In genomic region chr12:93122089-93122488, GRCh38 we compare ENCODE assay signal across 12 cellular contexts.
DNase-seq lines count a peak whose midpoint lies in the region; ATAC-seq and TF ChIP-seq lines count a peak whose summit lies in the region.
"Had no signal": no experiment of that assay in that cellular context is flagged by ENCODE, and none has a peak within 500 bp of the region (broad histone marks: within the 10 kb centered on the region; RNA-seq: fewer than 3 reads in every experiment).

No MANE protein-coding gene starts in this region.

- no peaks in the 10 kb centered on the region for H3K27me3 ChIP-seq in RWPE2 (ENCODE audit: insufficient read depth, poor library complexity, severe bottlenecking)
- no peaks in the 10 kb centered on the region for H3K27me3 ChIP-seq in osteoblast (ENCODE audit: insufficient read depth, low read length)

- peaks cover 29% of the 10 kb centered on the region for H3K4me1 ChIP-seq in RWPE2 (ENCODE audit: insufficient read depth, poor library complexity, severe bottlenecking)
- peaks cover 25% of the 10 kb centered on the region for H3K4me1 ChIP-seq in osteoblast (ENCODE audit: insufficient read depth, low read length)

- H3K36me3 ChIP-seq in RWPE2 (ENCODE audit: low read depth) (no peaks in the 10 kb centered on the region), osteoblast (ENCODE audit: insufficient read depth, low read length) (no peaks in the 10 kb centered on the region)

- ATAC-seq in RWPE2 (ENCODE audit: low read depth) (peak; percentile 74), GM21390 (IDR thresholded peaks at IDR 0.05; ENCODE audit: unreplicated experiment) (no peak)

- no peak for TF ChIP-seq CTCF in RWPE2 (IDR thresholded peaks at IDR 0.05; ENCODE audit: poor library complexity, severe bottlenecking)
- no peak for TF ChIP-seq CTCF in fibroblast of mammary gland (conservative IDR thresholded peaks at IDR 0.05; ENCODE audit: control insufficient read depth, insufficient read depth, low read depth, low read length)
- TF ChIP-seq CTCF in osteoblast (IDR thresholded peaks at IDR 0.05; ENCODE audit: extremely low read depth, low read depth, low read length) = no peak

- H3K79me2 ChIP-seq in osteoblast (ENCODE audit: insufficient read depth, low read length) = no peaks in the 10 kb centered on the region

- DNase-seq in GM04503 (ENCODE audit: low read depth) (peak; percentile 47), RWPE2 (ENCODE audit: low spot score) (no peak), fibroblast of mammary gland (ENCODE audit: low read depth) (peak; percentile 97), osteoblast (ENCODE audit: insufficient read length, low spot score, missing footprints) (peak; percentile 90), GM19238 (ENCODE audit: insufficient read length, low spot score) (no peak), NCI-H187 treated with DMSO at 0.1 percent for 48 hours (lab: John Stamatoyannopoulos, UW) (no peak), NCI-H82 treated with DMSO at 0.1 percent for 48 hours (lab: John Stamatoyannopoulos, UW; ENCODE audit: unreplicated experiment) (no peak)
- DNase-seq: activated CD4-positive, alpha-beta T cell treated with anti-CD3 and anti-CD28 coated beads, Interleukin-2, amount 10 ng/mL, durations not matched to agents 7 days and 5 days; activated gamma-delta T cell treated with Interleukin-2 at 50 U/mL for 16 hours; cortex of kidney; MM.1S had no signal

- no peaks in the 10 kb centered on the region for H3K9me3 ChIP-seq in RWPE2 (ENCODE audit: severe bottlenecking)
- no peaks in the 10 kb centered on the region for H3K9me3 ChIP-seq in osteoblast (ENCODE audit: low read depth, low read length)

- H3K4me2 ChIP-seq in osteoblast (ENCODE audit: insufficient read depth, low read length) = peak overlapping the region; percentile 25

- H2AFZ ChIP-seq in osteoblast (ENCODE audit: low read length) = no peak overlapping the region

- no peak overlapping the region for H3K4me3 ChIP-seq in RWPE2 (ENCODE audit: severe bottlenecking)
- H3K4me3 ChIP-seq in fibroblast of mammary gland (ENCODE audit: control insufficient read depth, low read depth, low read length) = no peak overlapping the region
- H3K4me3 ChIP-seq in osteoblast (ENCODE audit: insufficient read depth, low read length) = no peak overlapping the region

- H3K27ac ChIP-seq in RWPE2 (ENCODE audit: poor library complexity, severe bottlenecking) = peak overlapping the region; percentile 95
- H3K27ac ChIP-seq in osteoblast (ENCODE audit: low read depth, low read length) = peak overlapping the region; percentile 82

- no peaks in the 10 kb centered on the region for H4K20me1 ChIP-seq in osteoblast (ENCODE audit: insufficient read depth, low read length)

Comparison
In these comparisons a context has a peak if more than half of its experiments do, and no peak if none do; other contexts are left out.
1. DNase-seq: peak in GM04503 (single experiment), fibroblast of mammary gland (single experiment) and osteoblast (single experiment); none in RWPE2 (single experiment), GM19238 (single experiment), NCI-H187 treated with DMSO at 0.1 percent for 48 hours (single experiment) and NCI-H82 treated with DMSO at 0.1 percent for 48 hours (single experiment).